In the genomic region with DNA sequence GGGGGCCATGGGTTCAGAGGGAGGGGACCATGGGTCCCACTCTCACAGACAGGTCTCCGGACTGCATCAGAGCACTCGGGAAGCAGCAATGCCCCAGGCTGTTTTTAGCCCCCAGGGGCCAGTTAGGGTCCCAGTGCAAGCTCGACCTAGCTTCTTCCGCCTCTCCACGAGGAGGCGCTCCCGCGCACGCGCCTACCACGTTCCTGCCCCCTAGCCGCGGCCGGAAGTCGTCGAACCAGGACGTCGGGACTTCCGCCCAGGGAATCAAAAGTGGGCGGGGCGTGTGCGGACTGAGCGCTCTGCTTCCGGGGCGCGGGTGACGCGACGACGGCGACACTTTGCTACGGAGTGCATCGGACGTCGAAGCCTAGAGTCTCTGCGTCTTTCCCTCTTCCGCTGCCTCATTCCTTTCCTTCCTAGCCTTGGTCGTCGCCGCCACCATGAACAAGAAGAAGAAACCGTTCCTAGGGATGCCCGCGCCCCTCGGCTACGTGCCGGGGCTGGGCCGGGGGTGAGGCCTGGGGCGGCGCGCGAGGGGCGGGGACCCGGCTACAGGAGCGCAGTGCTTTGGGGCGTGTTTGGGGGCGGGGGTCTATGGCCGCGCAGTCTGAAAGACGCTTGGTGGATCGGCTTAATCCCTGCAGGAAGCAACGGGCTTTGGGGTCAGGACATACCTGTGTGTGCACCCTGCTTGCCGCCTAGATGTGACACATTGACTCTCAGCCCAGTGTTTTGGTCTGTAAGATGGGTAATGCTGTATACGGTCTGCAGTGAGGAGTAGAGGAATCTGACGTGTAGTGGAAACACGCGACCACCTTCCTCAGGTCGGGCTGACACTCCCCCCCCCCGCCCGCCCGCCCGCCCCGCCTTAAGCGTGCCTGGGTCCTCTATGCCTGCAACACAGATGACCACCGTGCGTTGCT, we compare ENCODE assay signal across 1 cellular context.
TF ChIP-seq lines count a peak whose summit lies in the region.

A gene with protein sequence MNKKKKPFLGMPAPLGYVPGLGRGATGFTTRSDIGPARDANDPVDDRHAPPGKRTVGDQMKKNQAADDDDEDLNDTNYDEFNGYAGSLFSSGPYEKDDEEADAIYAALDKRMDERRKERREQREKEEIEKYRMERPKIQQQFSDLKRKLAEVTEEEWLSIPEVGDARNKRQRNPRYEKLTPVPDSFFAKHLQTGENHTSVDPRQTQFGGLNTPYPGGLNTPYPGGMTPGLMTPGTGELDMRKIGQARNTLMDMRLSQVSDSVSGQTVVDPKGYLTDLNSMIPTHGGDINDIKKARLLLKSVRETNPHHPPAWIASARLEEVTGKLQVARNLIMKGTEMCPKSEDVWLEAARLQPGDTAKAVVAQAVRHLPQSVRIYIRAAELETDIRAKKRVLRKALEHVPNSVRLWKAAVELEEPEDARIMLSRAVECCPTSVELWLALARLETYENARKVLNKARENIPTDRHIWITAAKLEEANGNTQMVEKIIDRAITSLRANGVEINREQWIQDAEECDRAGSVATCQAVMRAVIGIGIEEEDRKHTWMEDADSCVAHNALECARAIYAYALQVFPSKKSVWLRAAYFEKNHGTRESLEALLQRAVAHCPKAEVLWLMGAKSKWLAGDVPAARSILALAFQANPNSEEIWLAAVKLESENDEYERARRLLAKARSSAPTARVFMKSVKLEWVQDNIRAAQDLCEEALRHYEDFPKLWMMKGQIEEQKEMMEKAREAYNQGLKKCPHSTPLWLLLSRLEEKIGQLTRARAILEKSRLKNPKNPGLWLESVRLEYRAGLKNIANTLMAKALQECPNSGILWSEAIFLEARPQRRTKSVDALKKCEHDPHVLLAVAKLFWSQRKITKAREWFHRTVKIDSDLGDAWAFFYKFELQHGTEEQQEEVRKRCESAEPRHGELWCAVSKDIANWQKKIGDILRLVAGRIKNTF (plus strand): TSS at position 327 of the 923 bp plus-strand sequence. CDS start 114 bp downstream, at position 441.

TF ChIP-seq in K562, 482 proteins besides CTCF, POLR2A, EP300 and RAD21 (continued from another document and continues in another):
- TF ChIP-seq, protein P1, sequence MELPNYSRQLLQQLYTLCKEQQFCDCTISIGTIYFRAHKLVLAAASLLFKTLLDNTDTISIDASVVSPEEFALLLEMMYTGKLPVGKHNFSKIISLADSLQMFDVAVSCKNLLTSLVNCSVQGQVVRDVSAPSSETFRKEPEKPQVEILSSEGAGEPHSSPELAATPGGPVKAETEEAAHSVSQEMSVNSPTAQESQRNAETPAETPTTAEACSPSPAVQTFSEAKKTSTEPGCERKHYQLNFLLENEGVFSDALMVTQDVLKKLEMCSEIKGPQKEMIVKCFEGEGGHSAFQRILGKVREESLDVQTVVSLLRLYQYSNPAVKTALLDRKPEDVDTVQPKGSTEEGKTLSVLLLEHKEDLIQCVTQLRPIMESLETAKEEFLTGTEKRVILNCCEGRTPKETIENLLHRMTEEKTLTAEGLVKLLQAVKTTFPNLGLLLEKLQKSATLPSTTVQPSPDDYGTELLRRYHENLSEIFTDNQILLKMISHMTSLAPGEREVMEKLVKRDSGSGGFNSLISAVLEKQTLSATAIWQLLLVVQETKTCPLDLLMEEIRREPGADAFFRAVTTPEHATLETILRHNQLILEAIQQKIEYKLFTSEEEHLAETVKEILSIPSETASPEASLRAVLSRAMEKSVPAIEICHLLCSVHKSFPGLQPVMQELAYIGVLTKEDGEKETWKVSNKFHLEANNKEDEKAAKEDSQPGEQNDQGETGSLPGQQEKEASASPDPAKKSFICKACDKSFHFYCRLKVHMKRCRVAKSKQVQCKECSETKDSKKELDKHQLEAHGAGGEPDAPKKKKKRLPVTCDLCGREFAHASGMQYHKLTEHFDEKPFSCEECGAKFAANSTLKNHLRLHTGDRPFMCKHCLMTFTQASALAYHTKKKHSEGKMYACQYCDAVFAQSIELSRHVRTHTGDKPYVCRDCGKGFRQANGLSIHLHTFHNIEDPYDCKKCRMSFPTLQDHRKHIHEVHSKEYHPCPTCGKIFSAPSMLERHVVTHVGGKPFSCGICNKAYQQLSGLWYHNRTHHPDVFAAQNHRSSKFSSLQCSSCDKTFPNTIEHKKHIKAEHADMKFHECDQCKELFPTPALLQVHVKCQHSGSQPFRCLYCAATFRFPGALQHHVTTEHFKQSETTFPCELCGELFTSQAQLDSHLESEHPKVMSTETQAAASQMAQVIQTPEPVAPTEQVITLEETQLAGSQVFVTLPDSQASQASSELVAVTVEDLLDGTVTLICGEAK (IDR thresholded peaks at IDR 0.05), result peak; percentile 99
- TF ChIP-seq, protein P1 (CRISPR knock-in tag; IDR thresholded peaks at IDR 0.05), result no peak
- peak; percentile 54 for TF ChIP-seq FOSL1 (tag; conservative IDR thresholded peaks at IDR 0.05)
- TF ChIP-seq ZKSCAN8 (CRISPR knock-in tag; IDR thresholded peaks at IDR 0.05), result no peak
- peak; percentile 64 for TF ChIP-seq ZKSCAN1 (IDR thresholded peaks at IDR 0.05; ENCODE audit: low read depth, low read length)
- TF ChIP-seq, protein P2, sequence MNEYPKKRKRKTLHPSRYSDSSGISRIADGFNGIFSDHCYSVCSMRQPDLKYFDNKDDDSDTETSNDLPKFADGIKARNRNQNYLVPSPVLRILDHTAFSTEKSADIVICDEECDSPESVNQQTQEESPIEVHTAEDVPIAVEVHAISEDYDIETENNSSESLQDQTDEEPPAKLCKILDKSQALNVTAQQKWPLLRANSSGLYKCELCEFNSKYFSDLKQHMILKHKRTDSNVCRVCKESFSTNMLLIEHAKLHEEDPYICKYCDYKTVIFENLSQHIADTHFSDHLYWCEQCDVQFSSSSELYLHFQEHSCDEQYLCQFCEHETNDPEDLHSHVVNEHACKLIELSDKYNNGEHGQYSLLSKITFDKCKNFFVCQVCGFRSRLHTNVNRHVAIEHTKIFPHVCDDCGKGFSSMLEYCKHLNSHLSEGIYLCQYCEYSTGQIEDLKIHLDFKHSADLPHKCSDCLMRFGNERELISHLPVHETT (CRISPR knock-in tag; conservative IDR thresholded peaks at IDR 0.05 in 1 of 2, IDR thresholded peaks at IDR 0.05 in 1 of 2), result peak in 1 of 2 experiments; percentile 88; a peak in 2 of 4 replicates
- TF ChIP-seq, protein P3, sequence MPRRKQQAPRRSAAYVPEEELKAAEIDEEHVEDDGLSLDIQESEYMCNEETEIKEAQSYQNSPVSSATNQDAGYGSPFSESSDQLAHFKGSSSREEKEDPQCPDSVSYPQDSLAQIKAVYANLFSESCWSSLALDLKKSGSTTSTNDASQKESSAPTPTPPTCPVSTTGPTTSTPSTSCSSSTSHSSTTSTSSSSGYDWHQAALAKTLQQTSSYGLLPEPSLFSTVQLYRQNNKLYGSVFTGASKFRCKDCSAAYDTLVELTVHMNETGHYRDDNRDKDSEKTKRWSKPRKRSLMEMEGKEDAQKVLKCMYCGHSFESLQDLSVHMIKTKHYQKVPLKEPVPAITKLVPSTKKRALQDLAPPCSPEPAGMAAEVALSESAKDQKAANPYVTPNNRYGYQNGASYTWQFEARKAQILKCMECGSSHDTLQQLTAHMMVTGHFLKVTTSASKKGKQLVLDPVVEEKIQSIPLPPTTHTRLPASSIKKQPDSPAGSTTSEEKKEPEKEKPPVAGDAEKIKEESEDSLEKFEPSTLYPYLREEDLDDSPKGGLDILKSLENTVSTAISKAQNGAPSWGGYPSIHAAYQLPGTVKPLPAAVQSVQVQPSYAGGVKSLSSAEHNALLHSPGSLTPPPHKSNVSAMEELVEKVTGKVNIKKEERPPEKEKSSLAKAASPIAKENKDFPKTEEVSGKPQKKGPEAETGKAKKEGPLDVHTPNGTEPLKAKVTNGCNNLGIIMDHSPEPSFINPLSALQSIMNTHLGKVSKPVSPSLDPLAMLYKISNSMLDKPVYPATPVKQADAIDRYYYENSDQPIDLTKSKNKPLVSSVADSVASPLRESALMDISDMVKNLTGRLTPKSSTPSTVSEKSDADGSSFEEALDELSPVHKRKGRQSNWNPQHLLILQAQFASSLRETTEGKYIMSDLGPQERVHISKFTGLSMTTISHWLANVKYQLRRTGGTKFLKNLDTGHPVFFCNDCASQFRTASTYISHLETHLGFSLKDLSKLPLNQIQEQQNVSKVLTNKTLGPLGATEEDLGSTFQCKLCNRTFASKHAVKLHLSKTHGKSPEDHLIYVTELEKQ (CRISPR knock-in tag; IDR thresholded peaks at IDR 0.05), result no peak
- TF ChIP-seq EP400 (IDR thresholded peaks at IDR 0.05), result peak; percentile 99
- TF ChIP-seq PYGO2 (tag; IDR thresholded peaks at IDR 0.05), result no peak
- no peak for TF ChIP-seq HMG20B (CRISPR knock-in tag; IDR thresholded peaks at IDR 0.05)
- TF ChIP-seq SNRNP70 (optimal IDR thresholded peaks at IDR 0.05; ENCODE audit: low read depth, low read length), result no peak
- TF ChIP-seq NR4A1 (CRISPR knock-in tag; IDR thresholded peaks at IDR 0.05), result no peak
- no peak for TF ChIP-seq NR4A1 (tag; IDR thresholded peaks at IDR 0.05)
- no peak for TF ChIP-seq RBM34 (IDR thresholded peaks at IDR 0.05; ENCODE audit: borderline replicate concordance, insufficient read depth, low read length)
- TF ChIP-seq, protein P4, sequence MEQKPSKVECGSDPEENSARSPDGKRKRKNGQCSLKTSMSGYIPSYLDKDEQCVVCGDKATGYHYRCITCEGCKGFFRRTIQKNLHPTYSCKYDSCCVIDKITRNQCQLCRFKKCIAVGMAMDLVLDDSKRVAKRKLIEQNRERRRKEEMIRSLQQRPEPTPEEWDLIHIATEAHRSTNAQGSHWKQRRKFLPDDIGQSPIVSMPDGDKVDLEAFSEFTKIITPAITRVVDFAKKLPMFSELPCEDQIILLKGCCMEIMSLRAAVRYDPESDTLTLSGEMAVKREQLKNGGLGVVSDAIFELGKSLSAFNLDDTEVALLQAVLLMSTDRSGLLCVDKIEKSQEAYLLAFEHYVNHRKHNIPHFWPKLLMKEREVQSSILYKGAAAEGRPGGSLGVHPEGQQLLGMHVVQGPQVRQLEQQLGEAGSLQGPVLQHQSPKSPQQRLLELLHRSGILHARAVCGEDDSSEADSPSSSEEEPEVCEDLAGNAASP (IDR thresholded peaks at IDR 0.05), result no peak
- TF ChIP-seq ZNF589 (CRISPR knock-in tag; IDR thresholded peaks at IDR 0.05; ENCODE audit: low read depth), result no peak
- TF ChIP-seq HNRNPL (IDR thresholded peaks at IDR 0.05; ENCODE audit: low read depth, low read length), result no peak
- no peak for TF ChIP-seq SMAD4 (CRISPR knock-in tag; conservative IDR thresholded peaks at IDR 0.05)
- no peak for TF ChIP-seq NCOA6 (IDR thresholded peaks at IDR 0.05)
- peak; percentile 81 for TF ChIP-seq ESRRA (IDR thresholded peaks at IDR 0.05; ENCODE audit: borderline replicate concordance, low read depth)
- TF ChIP-seq, protein P5, sequence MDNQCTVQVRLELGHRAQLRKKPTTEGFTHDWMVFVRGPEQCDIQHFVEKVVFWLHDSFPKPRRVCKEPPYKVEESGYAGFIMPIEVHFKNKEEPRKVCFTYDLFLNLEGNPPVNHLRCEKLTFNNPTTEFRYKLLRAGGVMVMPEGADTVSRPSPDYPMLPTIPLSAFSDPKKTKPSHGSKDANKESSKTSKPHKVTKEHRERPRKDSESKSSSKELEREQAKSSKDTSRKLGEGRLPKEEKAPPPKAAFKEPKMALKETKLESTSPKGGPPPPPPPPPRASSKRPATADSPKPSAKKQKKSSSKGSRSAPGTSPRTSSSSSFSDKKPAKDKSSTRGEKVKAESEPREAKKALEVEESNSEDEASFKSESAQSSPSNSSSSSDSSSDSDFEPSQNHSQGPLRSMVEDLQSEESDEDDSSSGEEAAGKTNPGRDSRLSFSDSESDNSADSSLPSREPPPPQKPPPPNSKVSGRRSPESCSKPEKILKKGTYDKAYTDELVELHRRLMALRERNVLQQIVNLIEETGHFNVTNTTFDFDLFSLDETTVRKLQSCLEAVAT (IDR thresholded peaks at IDR 0.05), result peak in 1 of 2 experiments; percentile 68; a peak in 1 of 4 replicates
- TF ChIP-seq HNRNPH1 (optimal IDR thresholded peaks at IDR 0.05; ENCODE audit: low read depth, low read length), result no peak
- no peak for TF ChIP-seq RFX5 (IDR thresholded peaks at IDR 0.05; ENCODE audit: low read depth, low read length)
- no peak for TF ChIP-seq CBX2 (IDR thresholded peaks at IDR 0.05; ENCODE audit: insufficient read depth, low read length, poor library complexity, severe bottlenecking)
- TF ChIP-seq, protein P6, sequence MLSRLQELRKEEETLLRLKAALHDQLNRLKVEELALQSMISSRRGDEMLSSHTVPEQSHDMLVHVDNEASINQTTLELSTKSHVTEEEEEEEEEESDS (CRISPR knock-in tag; IDR thresholded peaks at IDR 0.05), result no peak
- no peak for TF ChIP-seq GABPB2 (CRISPR knock-in tag; conservative IDR thresholded peaks at IDR 0.05)
- TF ChIP-seq, protein P7, sequence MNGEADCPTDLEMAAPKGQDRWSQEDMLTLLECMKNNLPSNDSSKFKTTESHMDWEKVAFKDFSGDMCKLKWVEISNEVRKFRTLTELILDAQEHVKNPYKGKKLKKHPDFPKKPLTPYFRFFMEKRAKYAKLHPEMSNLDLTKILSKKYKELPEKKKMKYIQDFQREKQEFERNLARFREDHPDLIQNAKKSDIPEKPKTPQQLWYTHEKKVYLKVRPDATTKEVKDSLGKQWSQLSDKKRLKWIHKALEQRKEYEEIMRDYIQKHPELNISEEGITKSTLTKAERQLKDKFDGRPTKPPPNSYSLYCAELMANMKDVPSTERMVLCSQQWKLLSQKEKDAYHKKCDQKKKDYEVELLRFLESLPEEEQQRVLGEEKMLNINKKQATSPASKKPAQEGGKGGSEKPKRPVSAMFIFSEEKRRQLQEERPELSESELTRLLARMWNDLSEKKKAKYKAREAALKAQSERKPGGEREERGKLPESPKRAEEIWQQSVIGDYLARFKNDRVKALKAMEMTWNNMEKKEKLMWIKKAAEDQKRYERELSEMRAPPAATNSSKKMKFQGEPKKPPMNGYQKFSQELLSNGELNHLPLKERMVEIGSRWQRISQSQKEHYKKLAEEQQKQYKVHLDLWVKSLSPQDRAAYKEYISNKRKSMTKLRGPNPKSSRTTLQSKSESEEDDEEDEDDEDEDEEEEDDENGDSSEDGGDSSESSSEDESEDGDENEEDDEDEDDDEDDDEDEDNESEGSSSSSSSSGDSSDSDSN (IDR thresholded peaks at IDR 0.05; ENCODE audit: borderline replicate concordance in 1 of 2, low read depth in 2 of 2, low read length in 2 of 2), result no peak
- no peak; the same call in 1 of the 2 replicates for TF ChIP-seq MXI1 (IDR thresholded peaks at IDR 0.05; ENCODE audit: low read depth, low read length)
- no peak for TF ChIP-seq FOXJ2 (tag; IDR thresholded peaks at IDR 0.05)
